9 cellular contexts compared by ENCODE assay signal in genomic region chr14:104116544-104117340, GRCh38. TPM values are rescaled to one million over a fixed set of nuclear protein-coding genes. Genes with fewer than 3 reads are reported as not detected.
A peak's percentile ranks its signal among the peaks of the same experiment; 100 is the strongest.
DNase-seq lines count a peak whose midpoint lies in the region; ATAC-seq and TF ChIP-seq lines count a peak whose summit lies in the region.
"Had no signal": no experiment of that assay in that cellular context is flagged by ENCODE, and none has a peak within 500 bp of the region (broad histone marks: within the 10 kb centered on the region; RNA-seq: fewer than 3 reads in every experiment).

No MANE protein-coding gene starts in this region.

- H3K27ac Mint-ChIP-seq in mesothelial cell of epicardium: peak overlapping the region; percentile 59
- H3K27ac Mint-ChIP-seq in type B pancreatic cell: peak overlapping the region; percentile 85
- H3K27ac Mint-ChIP-seq: T-helper 1 cell treated with Interleukin-12 subunit alpha and Interleukin-12 subunit beta and Interleukin-4 antibody, amounts not matched to agents 30 μg/mL and 1 μg/mL, for 36 hours had no signal

- peak overlapping the region; percentile 62 for H3K4me3 Mint-ChIP-seq in mesothelial cell of epicardium
- H3K4me3 Mint-ChIP-seq in type B pancreatic cell: peak overlapping the region; percentile 78
- H3K4me3 Mint-ChIP-seq: T-helper 1 cell treated with Interleukin-12 subunit alpha and Interleukin-12 subunit beta and Interleukin-4 antibody, amounts not matched to agents 30 μg/mL and 1 μg/mL, for 36 hours had no signal

- H3K27me3 Mint-ChIP-seq in mesothelial cell of epicardium (ENCODE audit: low read depth) (peaks cover 58% of the 10 kb centered on the region), type B pancreatic cell (peaks cover 60% of the 10 kb centered on the region)

- H3K27me3 ChIP-seq in effector memory CD4-positive, alpha-beta T cell (replicated peaks; ENCODE audit: control insufficient read depth, insufficient read depth, low read length, poor library complexity, severe bottlenecking): peaks cover 11% of the 10 kb centered on the region

- H3K9me3 ChIP-seq in effector memory CD4-positive, alpha-beta T cell (ENCODE audit: control insufficient read depth, low read length): no peaks in the 10 kb centered on the region

- H3K27ac ChIP-seq in effector memory CD4-positive, alpha-beta T cell (ENCODE audit: insufficient read depth, low read length, poor library complexity, severe bottlenecking): no peak overlapping the region

- H3K36me3 Mint-ChIP-seq in mesothelial cell of epicardium (no peaks in the 10 kb centered on the region), type B pancreatic cell (no peaks in the 10 kb centered on the region)

- no peaks in the 10 kb centered on the region for H3K4me1 ChIP-seq in effector memory CD4-positive, alpha-beta T cell (ENCODE audit: control insufficient read depth, insufficient read depth, low read length, poor library complexity, severe bottlenecking)

- no peak for ATAC-seq in HG02588 (IDR thresholded peaks at IDR 0.05; ENCODE audit: unreplicated experiment)

- no peaks in the 10 kb centered on the region for H3K36me3 ChIP-seq in effector memory CD4-positive, alpha-beta T cell (ENCODE audit: control insufficient read depth, insufficient read depth, low read length)

- TF ChIP-seq CTCF in mesothelial cell of epicardium (IDR thresholded peaks at IDR 0.05; ENCODE audit: unreplicated experiment): no peak
- no peak for TF ChIP-seq CTCF in type B pancreatic cell (conservative IDR thresholded peaks at IDR 0.05)

- H3K4me1 Mint-ChIP-seq in mesothelial cell of epicardium (peaks cover 10% of the 10 kb centered on the region), type B pancreatic cell (ENCODE audit: unreplicated experiment) (no peaks in the 10 kb centered on the region)

- peak overlapping the region; percentile 59 for H3K4me3 ChIP-seq in effector memory CD4-positive, alpha-beta T cell (ENCODE audit: insufficient read depth, low read depth, low read length, poor library complexity, severe bottlenecking)

- peak; percentile 33 for DNase-seq in activated T-cell treated with anti-CD3 and anti-CD28 coated beads for 4 hours
- no peak for DNase-seq in activated T-cell treated with anti-CD3 and anti-CD28 coated beads, Interleukin-2, amount 50 U/mL, for 1 hour
- no peak for DNase-seq in effector memory CD4-positive, alpha-beta T cell
- peak; percentile 45 to 75 for DNase-seq in mesothelial cell of epicardium (ENCODE audit: low spot score in 2 of 2, unreplicated experiment in 2 of 2)
- DNase-seq in type B pancreatic cell (ENCODE audit: extremely low spot score, unreplicated experiment): no peak
- no peak for DNase-seq in HK-2 (ENCODE audit: unreplicated experiment)
- no peak for DNase-seq in H4 (ENCODE audit: low spot score)

- no peaks in the 10 kb centered on the region for H3K9me3 Mint-ChIP-seq in mesothelial cell of epicardium
- H3K9me3 Mint-ChIP-seq in type B pancreatic cell: no peaks in the 10 kb centered on the region
- H3K9me3 Mint-ChIP-seq: T-helper 1 cell treated with Interleukin-12 subunit alpha and Interleukin-12 subunit beta and Interleukin-4 antibody, amounts not matched to agents 30 μg/mL and 1 μg/mL, for 36 hours had no signal

RNA-seq across cellular contexts. Expression of gene KIF26A, which starts 21.6 kb away (rescaled TPM):
- total RNA-seq in mesothelial cell of epicardium: 18.4 to 20.0 TPM (median 19.4 TPM) in 3 replicates
- 12.9 and 23.4 TPM in 2 replicates for total RNA-seq in type B pancreatic cell (ENCODE audit: low replicate concordance)
- total RNA-seq in H4 (2014; rRNA removed; shearing (Covaris generic)): 0.77 and 1.6 TPM in 2 replicates

RNA-seq across cellular contexts. Expression of gene ASPG, which starts 31.2 kb away (rescaled TPM):
- 3.3 to 4.0 TPM (median 3.6 TPM) in 3 replicates for total RNA-seq in mesothelial cell of epicardium
- total RNA-seq in type B pancreatic cell (ENCODE audit: low replicate concordance): 0.29 TPM in 1 of 2 replicates, not detected in the other
- not detected in 2 replicates for total RNA-seq in H4 (2014; rRNA removed; shearing (Covaris generic))

Comparison
In these comparisons a context has a peak if more than half of its experiments do, and no peak if none do; other contexts are left out.
1. DNase-seq: peak in activated T-cell treated with anti-CD3 and anti-CD28 coated beads for 4 hours (single experiment) and mesothelial cell of epicardium (2 of 2); none in activated T-cell treated with anti-CD3 and anti-CD28 coated beads, Interleukin-2, amount 50 U/mL, for 1 hour (single experiment), effector memory CD4-positive, alpha-beta T cell (0 of 3), type B pancreatic cell (single experiment), HK-2 (single experiment) and H4 (single experiment).